10 cellular contexts compared by ENCODE assay signal in genomic region chr11:69010361-69010891, GRCh38. TPM values are rescaled to one million over a fixed set of nuclear protein-coding genes. Genes with fewer than 3 reads are reported as not detected.
DNase-seq lines count a peak whose midpoint lies in the region; FAIRE-seq and TF ChIP-seq lines count a peak whose summit lies in the region.
"Had no signal": no experiment of that assay in that cellular context is flagged by ENCODE, and none has a peak within 500 bp of the region (broad histone marks: within the 10 kb centered on the region; RNA-seq: fewer than 3 reads in every experiment).

No MANE protein-coding gene starts in this region.

- peak overlapping the region; percentile 26 for H3K27ac ChIP-seq in mammary epithelial cell (ENCODE audit: insufficient read depth, low read depth, low read length)
- peak overlapping the region; percentile 71 to 83 for H3K27ac ChIP-seq in kidney (ENCODE audit: low read depth in 2 of 2, low read length in 2 of 2)
- H3K27ac ChIP-seq in thyroid gland: peak overlapping the region in 2 of 3 donors; percentile 12 to 54
- H3K27ac ChIP-seq: KMS-11 had no signal

- H3K4me1 ChIP-seq in mammary epithelial cell (ENCODE audit: insufficient read depth, low read length): peaks cover 32% of the 10 kb centered on the region
- peaks cover 20 to 34% of the 10 kb centered on the region in 2 donors for H3K4me1 ChIP-seq in kidney (ENCODE audit: control insufficient read depth in 1 of 2, insufficient read depth in 1 of 2, low read depth in 1 of 2, low read length in 2 of 2)
- peaks cover 0 to 40% of the 10 kb centered on the region in 2 donors for H3K4me1 ChIP-seq in thyroid gland

- peak; percentile 32 for DNase-seq in HT-29 (ENCODE audit: low spot score)
- DNase-seq in mammary epithelial cell: peak; percentile 24
- DNase-seq in kidney: no peak
- DNase-seq in thyroid gland: no peak
- no peak for DNase-seq in NCI-H1048 (lab: John Stamatoyannopoulos, UW)
- DNase-seq in DMS79 (lab: John Stamatoyannopoulos, UW): no peak
- no peak for DNase-seq in NCI-H2196 treated with DMSO at 0.1 percent for 48 hours (lab: John Stamatoyannopoulos, UW; ENCODE audit: unreplicated experiment)
- DNase-seq in 8988T: no peak

- H3K4me3 ChIP-seq in mammary epithelial cell (replicated peaks in 1 of 3; ENCODE audit: insufficient read depth in 1 of 3, low read depth in 2 of 3, low read length in 3 of 3) (no peak overlapping the region), kidney (ENCODE audit: low read length in 2 of 2) (peak overlapping the region in 1 of 2 donors; percentile 47), thyroid gland (replicated peaks in 1 of 3) (peak overlapping the region in 1 of 3 donors; percentile 12)

- in situ Hi-C loops in mammary epithelial cell (cut with MboI; ENCODE audit: low sequenced_read_pairs in 2 of 2): no loop called here

- BruUV-seq in mammary epithelial cell (replicated peaks; lab: Mats Ljungman, UMichigan): no TSS peak

- CTCF ChIA-PET in mammary epithelial cell (lab: Charles Lee; ENCODE audit: low non-redundant PET): no interaction called here

- H3K9ac ChIP-seq in mammary epithelial cell (ENCODE audit: insufficient read depth, low read length) (no peak overlapping the region), kidney (ENCODE audit: low read length in 2 of 2) (peak overlapping the region in 1 of 2 donors; percentile 46)
- H3K9ac ChIP-seq: KMS-11 had no signal

- H3K36me3 ChIP-seq in mammary epithelial cell (ENCODE audit: insufficient read depth, low read length) (no peaks in the 10 kb centered on the region), kidney (ENCODE audit: control insufficient read depth in 1 of 2, insufficient read depth in 2 of 2, low read length in 2 of 2) (no peaks in the 10 kb centered on the region), thyroid gland (no peaks in the 10 kb centered on the region)

- 27% methylated on average over 7 of the region's 9 CpGs for WGBS in mammary epithelial cell (ENCODE audit: low coverage, missing lambda C conversion rate)
- WGBS in thyroid gland, 2 donors: 56 to 57% methylated on average over 3 to 7 of the region's 9 CpGs

- peak overlapping the region; percentile 58 for H3K4me2 ChIP-seq in mammary epithelial cell (ENCODE audit: insufficient read depth, low read depth, low read length)
- H3K4me2 ChIP-seq: KMS-11 had no signal

- no peaks in the 10 kb centered on the region for H4K20me1 ChIP-seq in mammary epithelial cell (ENCODE audit: insufficient read depth, low read length)

- dilution Hi-C loops in mammary epithelial cell (cut with HindIII; ENCODE audit: low sequenced_read_pairs): no loop called here

- peak overlapping the region; percentile 72 for H2AFZ ChIP-seq in mammary epithelial cell (ENCODE audit: low read depth, low read length)

- peaks cover 6% of the 10 kb centered on the region for H3K27me3 ChIP-seq in mammary epithelial cell (ENCODE audit: insufficient read depth, low read length)
- peaks cover 4% of the 10 kb centered on the region for H3K27me3 ChIP-seq in thyroid gland

- H3K9me3 ChIP-seq in mammary epithelial cell (replicated peaks; ENCODE audit: insufficient read depth, low read length) (no peaks in the 10 kb centered on the region), kidney (ENCODE audit: control insufficient read depth in 1 of 2, low read length in 2 of 2) (no peaks in the 10 kb centered on the region), thyroid gland (no peaks in the 10 kb centered on the region)

- intact Hi-C loops in mammary epithelial cell (cut with micrococcal nuclease) (no loop called here), kidney (cut with DNase I) (no loop called here), thyroid gland (cut with DNase I) (no loop called here)

- TF ChIP-seq POLR2A in thyroid gland (IDR thresholded peaks at IDR 0.05): no peak

- no peaks in the 10 kb centered on the region for H3K79me2 ChIP-seq in mammary epithelial cell (ENCODE audit: insufficient read depth, low read length)

- FAIRE-seq in kidney (lab: Jason Lieb, UNC): no peak

- TF ChIP-seq CTCF in mammary epithelial cell (conservative IDR thresholded peaks at IDR 0.05 in 1 of 2, IDR thresholded peaks at IDR 0.05 in 1 of 2; ENCODE audit: extremely low read depth in 1 of 2, insufficient read depth in 1 of 2, low read depth in 1 of 2, low read length in 2 of 2) (no peak), kidney (IDR thresholded peaks at IDR 0.05; ENCODE audit: borderline replicate concordance, extremely low read depth, insufficient read depth) (no peak), thyroid gland (IDR thresholded peaks at IDR 0.05) (no peak)

RNA-seq across cellular contexts. Expression of gene MRGPRF, which starts 2.6 kb away (rescaled TPM):
- 0.05 TPM in 2 replicates for total RNA-seq in HT-29 (2014; rRNA removed; shearing (Covaris generic))
- total RNA-seq in mammary epithelial cell (under 1 TPM in 1 of 2 donors, not detected in 1; 0.33 TPM), kidney (9.3 TPM), thyroid gland (1 to 10 TPM; 5.0 to 7.6 (median 6.6) TPM)
- polyA plus RNA-seq in mammary epithelial cell (0.08 TPM), kidney (ENCODE audit: insufficient read depth, low read depth, low replicate concordance) (19.0 TPM)
- 2.3 TPM for polyA minus RNA-seq in mammary epithelial cell
- total RNA-seq: myocyte had no signal

RNA-seq across cellular contexts. Expression of gene MRGPRD, which starts 29.6 kb away (rescaled TPM):
- total RNA-seq in HT-29 (2014; rRNA removed; shearing (Covaris generic)): not detected in 2 replicates
- total RNA-seq in mammary epithelial cell: not detected
- polyA plus RNA-seq in mammary epithelial cell: not detected
- not detected for polyA minus RNA-seq in mammary epithelial cell
- total RNA-seq in kidney: not detected
- polyA plus RNA-seq in kidney (ENCODE audit: insufficient read depth, low read depth, low replicate concordance): not detected
- not detected for total RNA-seq in thyroid gland
- total RNA-seq: myocyte had no signal

RNA-seq across cellular contexts. Expression of gene TPCN2, which starts 38.3 kb away (rescaled TPM):
- total RNA-seq in HT-29 (2014; rRNA removed; shearing (Covaris generic)): 21.9 and 25.1 TPM in 2 replicates
- total RNA-seq in mammary epithelial cell (10 to 100 TPM; 12.7 to 16.1 TPM), kidney (22.4 TPM), thyroid gland (10 to 100 TPM; 10.5 to 30.4 (median 13.7) TPM)
- polyA plus RNA-seq in mammary epithelial cell (10.7 TPM), kidney (ENCODE audit: insufficient read depth, low read depth, low replicate concordance) (12.9 TPM)
- polyA minus RNA-seq in mammary epithelial cell: 12.0 TPM

Comparison
In these comparisons a context has a peak if more than half of its experiments do, and no peak if none do; other contexts are left out.
1. DNase-seq: peak in HT-29 (single experiment) and mammary epithelial cell (single experiment); none in kidney (single experiment), thyroid gland (0 of 2), NCI-H1048 (single experiment), DMS79 (single experiment), NCI-H2196 treated with DMSO at 0.1 percent for 48 hours (single experiment) and 8988T (single experiment).
2. H3K27ac ChIP-seq: peak in every context shown above with its lines; median percentile 77 in kidney; 33 in thyroid gland; 26 in mammary epithelial cell.